Comparison of ENCODE assay signal across 2 cellular contexts in the genomic region with DNA sequence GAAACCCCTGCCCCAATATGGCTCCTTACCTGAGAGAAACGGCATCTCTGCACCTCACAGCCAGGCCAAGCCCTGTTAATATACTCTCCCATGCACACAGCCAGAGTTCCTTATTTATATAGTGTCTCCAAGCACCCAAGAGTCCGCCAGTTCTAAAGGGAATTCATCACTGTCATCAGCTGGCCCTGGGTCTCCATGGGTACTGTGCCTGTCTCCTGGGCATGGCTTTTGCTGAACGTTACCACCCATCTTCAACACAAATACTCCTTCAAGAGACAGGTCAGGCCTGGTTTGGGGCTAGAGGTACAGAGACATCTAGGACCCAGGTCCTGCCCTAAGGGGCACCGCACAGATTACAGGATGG.
TF ChIP-seq lines count a peak whose summit lies in the region.

No MANE protein-coding gene starts in this region.

TF ChIP-seq in IMR-90, 13 proteins besides CTCF, POLR2A, EP300 and RAD21:
- TF ChIP-seq CEBPB (IDR thresholded peaks at IDR 0.05; ENCODE audit: low read depth, low read length) (no peak), BHLHE40 (IDR thresholded peaks at IDR 0.05; ENCODE audit: low read depth, low read length) (no peak), CHD1 (IDR thresholded peaks at IDR 0.05; ENCODE audit: low read depth, low read length) (no peak), FOS (IDR thresholded peaks at IDR 0.05; ENCODE audit: low read depth, low read length) (no peak), MAZ (IDR thresholded peaks at IDR 0.05; ENCODE audit: borderline replicate concordance, low read depth, low read length) (no peak), NFE2L2 (IDR thresholded peaks at IDR 0.05; ENCODE audit: low read depth, low read length) (no peak), RCOR1 (IDR thresholded peaks at IDR 0.05; ENCODE audit: insufficient replicate concordance, low read length) (no peak), RFX5 (IDR thresholded peaks at IDR 0.05; ENCODE audit: low read depth, low read length) (no peak)
- TF ChIP-seq, protein P1, sequence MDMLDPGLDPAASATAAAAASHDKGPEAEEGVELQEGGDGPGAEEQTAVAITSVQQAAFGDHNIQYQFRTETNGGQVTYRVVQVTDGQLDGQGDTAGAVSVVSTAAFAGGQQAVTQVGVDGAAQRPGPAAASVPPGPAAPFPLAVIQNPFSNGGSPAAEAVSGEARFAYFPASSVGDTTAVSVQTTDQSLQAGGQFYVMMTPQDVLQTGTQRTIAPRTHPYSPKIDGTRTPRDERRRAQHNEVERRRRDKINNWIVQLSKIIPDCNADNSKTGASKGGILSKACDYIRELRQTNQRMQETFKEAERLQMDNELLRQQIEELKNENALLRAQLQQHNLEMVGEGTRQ (IDR thresholded peaks at IDR 0.05; ENCODE audit: low read depth, low read length), result no peak
- TF ChIP-seq, protein P2, sequence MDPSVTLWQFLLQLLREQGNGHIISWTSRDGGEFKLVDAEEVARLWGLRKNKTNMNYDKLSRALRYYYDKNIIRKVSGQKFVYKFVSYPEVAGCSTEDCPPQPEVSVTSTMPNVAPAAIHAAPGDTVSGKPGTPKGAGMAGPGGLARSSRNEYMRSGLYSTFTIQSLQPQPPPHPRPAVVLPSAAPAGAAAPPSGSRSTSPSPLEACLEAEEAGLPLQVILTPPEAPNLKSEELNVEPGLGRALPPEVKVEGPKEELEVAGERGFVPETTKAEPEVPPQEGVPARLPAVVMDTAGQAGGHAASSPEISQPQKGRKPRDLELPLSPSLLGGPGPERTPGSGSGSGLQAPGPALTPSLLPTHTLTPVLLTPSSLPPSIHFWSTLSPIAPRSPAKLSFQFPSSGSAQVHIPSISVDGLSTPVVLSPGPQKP (IDR thresholded peaks at IDR 0.05; ENCODE audit: borderline replicate concordance, low read depth, low read length), result no peak

TF ChIP-seq in SK-N-SH, 30 proteins besides CTCF, POLR2A, EP300 and RAD21:
- TF ChIP-seq YY1 (IDR thresholded peaks at IDR 0.05; ENCODE audit: low read depth) (no peak), NRF1 (IDR thresholded peaks at IDR 0.05; ENCODE audit: low read depth, low read length) (no peak), SMC3 (IDR thresholded peaks at IDR 0.05; ENCODE audit: low read depth, low read length) (no peak), TEAD4 (IDR thresholded peaks at IDR 0.05; ENCODE audit: borderline replicate concordance, insufficient read depth) (no peak), FOXM1 (IDR thresholded peaks at IDR 0.05; ENCODE audit: low read depth) (no peak), FOSL2 (IDR thresholded peaks at IDR 0.05; ENCODE audit: borderline replicate concordance, low read depth) (no peak), TCF12 (IDR thresholded peaks at IDR 0.05) (no peak), POLR2AphosphoS5 (IDR thresholded peaks at IDR 0.05; ENCODE audit: low read depth, low read length) (no peak), GABPA (IDR thresholded peaks at IDR 0.05; ENCODE audit: low read depth) (no peak), MEF2A (IDR thresholded peaks at IDR 0.05; ENCODE audit: borderline replicate concordance, low read depth) (no peak), RCOR1 (IDR thresholded peaks at IDR 0.05; ENCODE audit: low read length) (no peak), SIN3A (IDR thresholded peaks at IDR 0.05; ENCODE audit: borderline replicate concordance, low read depth, low read length) (no peak), GATA2 (CRISPR knock-in tag; IDR thresholded peaks at IDR 0.05) (no peak), RXRA (IDR thresholded peaks at IDR 0.05; ENCODE audit: borderline replicate concordance, low read depth) (no peak), ELF1 (IDR thresholded peaks at IDR 0.05) (no peak)
- TF ChIP-seq, protein P3, sequence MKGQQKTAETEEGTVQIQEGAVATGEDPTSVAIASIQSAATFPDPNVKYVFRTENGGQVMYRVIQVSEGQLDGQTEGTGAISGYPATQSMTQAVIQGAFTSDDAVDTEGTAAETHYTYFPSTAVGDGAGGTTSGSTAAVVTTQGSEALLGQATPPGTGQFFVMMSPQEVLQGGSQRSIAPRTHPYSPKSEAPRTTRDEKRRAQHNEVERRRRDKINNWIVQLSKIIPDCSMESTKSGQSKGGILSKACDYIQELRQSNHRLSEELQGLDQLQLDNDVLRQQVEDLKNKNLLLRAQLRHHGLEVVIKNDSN (IDR thresholded peaks at IDR 0.05; ENCODE audit: borderline replicate concordance, low read depth), result no peak
- TF ChIP-seq, protein P4, sequence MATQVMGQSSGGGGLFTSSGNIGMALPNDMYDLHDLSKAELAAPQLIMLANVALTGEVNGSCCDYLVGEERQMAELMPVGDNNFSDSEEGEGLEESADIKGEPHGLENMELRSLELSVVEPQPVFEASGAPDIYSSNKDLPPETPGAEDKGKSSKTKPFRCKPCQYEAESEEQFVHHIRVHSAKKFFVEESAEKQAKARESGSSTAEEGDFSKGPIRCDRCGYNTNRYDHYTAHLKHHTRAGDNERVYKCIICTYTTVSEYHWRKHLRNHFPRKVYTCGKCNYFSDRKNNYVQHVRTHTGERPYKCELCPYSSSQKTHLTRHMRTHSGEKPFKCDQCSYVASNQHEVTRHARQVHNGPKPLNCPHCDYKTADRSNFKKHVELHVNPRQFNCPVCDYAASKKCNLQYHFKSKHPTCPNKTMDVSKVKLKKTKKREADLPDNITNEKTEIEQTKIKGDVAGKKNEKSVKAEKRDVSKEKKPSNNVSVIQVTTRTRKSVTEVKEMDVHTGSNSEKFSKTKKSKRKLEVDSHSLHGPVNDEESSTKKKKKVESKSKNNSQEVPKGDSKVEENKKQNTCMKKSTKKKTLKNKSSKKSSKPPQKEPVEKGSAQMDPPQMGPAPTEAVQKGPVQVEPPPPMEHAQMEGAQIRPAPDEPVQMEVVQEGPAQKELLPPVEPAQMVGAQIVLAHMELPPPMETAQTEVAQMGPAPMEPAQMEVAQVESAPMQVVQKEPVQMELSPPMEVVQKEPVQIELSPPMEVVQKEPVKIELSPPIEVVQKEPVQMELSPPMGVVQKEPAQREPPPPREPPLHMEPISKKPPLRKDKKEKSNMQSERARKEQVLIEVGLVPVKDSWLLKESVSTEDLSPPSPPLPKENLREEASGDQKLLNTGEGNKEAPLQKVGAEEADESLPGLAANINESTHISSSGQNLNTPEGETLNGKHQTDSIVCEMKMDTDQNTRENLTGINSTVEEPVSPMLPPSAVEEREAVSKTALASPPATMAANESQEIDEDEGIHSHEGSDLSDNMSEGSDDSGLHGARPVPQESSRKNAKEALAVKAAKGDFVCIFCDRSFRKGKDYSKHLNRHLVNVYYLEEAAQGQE (IDR thresholded peaks at IDR 0.05; ENCODE audit: low read depth, low read length), result no peak
- TF ChIP-seq, protein P1 (IDR thresholded peaks at IDR 0.05; ENCODE audit: borderline replicate concordance, low read depth, low read length), result no peak
